ENCODE assay signal across 10 cellular contexts in the genomic region with DNA sequence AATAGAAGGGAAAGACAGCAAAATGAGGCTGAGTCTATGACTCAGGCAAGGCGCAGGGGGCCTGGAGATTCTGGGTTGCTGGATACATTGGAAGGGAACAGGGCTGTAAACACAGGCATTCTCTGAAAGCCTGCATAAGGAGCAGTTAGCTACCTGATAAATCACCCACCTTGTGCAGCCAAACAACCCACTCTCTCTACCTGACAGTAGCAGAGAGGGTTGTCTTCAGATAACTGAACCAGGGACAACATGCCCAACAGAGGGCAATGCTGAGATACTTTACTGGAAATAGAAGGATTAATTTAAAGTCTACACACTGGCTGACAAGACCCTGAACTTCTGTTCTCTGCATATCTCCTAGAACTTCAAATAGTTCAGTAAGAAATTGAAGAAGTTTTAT.
DNase-seq lines count a peak whose midpoint lies in the region; ATAC-seq and TF ChIP-seq lines count a peak whose summit lies in the region.
"Had no signal": no experiment of that assay in that cellular context is flagged by ENCODE, and none has a peak within 500 bp of the region (broad histone marks: within the 10 kb centered on the region; RNA-seq: fewer than 3 reads in every experiment).

No MANE protein-coding gene starts in this region.

- H3K79me1 ChIP-seq in mesendoderm (ENCODE audit: low read length): no peaks in the 10 kb centered on the region

- H3K4me1 ChIP-seq in body of pancreas (peaks cover 39% of the 10 kb centered on the region), mesendoderm (ENCODE audit: control insufficient read depth, low read depth, low read length) (no peaks in the 10 kb centered on the region)

- intact Hi-C loops in body of pancreas (cut with DNase I): no loop called here

- H3K79me2 ChIP-seq in mesendoderm (ENCODE audit: control insufficient read depth, insufficient read depth, low read length): no peaks in the 10 kb centered on the region

- no peak overlapping the region for H3K56ac ChIP-seq in mesendoderm (ENCODE audit: low read length)

- H3K27ac ChIP-seq in body of pancreas (no peak overlapping the region), mesendoderm (ENCODE audit: low read depth, low read length) (no peak overlapping the region)
- H3K27ac ChIP-seq: brain microvascular endothelial cell had no signal

- no peaks in the 10 kb centered on the region for H3K36me3 ChIP-seq in body of pancreas (replicated peaks in 1 of 2; ENCODE audit: insufficient read depth in 1 of 2, low read depth in 2 of 2)
- no peaks in the 10 kb centered on the region for H3K36me3 ChIP-seq in mesendoderm (ENCODE audit: control insufficient read depth, insufficient read depth, low read length)
- H3K36me3 ChIP-seq: brain microvascular endothelial cell had no signal

- ATAC-seq in body of pancreas (no peak), GM21737 (IDR thresholded peaks at IDR 0.05; ENCODE audit: unreplicated experiment) (no peak)
- no peak for ATAC-seq in stimulated activated naive CD8-positive, alpha-beta T cell treated with anti-CD3 and anti-CD28 coated beads, Interleukin-15, Interleukin-2, amounts not matched to agents 100 U/mL and 50 U/mL, for 24 hours
- ATAC-seq: activated CD4-positive, CD25-positive, alpha-beta regulatory T cell treated with anti-CD3 and anti-CD28 coated beads, Interleukin-2, amount 50 U/mL, for 24 hours had no signal

- H3K4ac ChIP-seq in mesendoderm (ENCODE audit: low read depth, low read length): no peak overlapping the region

- H3K9ac ChIP-seq in mesendoderm (ENCODE audit: low read length): no peak overlapping the region

- peak; percentile 6 for TF ChIP-seq CTCF in GM10266 (IDR thresholded peaks at IDR 0.05; ENCODE audit: control insufficient read depth, insufficient read depth, low read depth, missing control alignments)
- TF ChIP-seq CTCF in LNCaP clone FGC (IDR thresholded peaks at IDR 0.05; ENCODE audit: control insufficient read depth, extremely low read depth, insufficient read depth): peak; percentile 24; the same call in 1 of the 2 replicates
- TF ChIP-seq CTCF in body of pancreas (IDR thresholded peaks at IDR 0.05): peak in 6 of 7 experiments; percentile 13 to 40 (median 33)

- no peaks in the 10 kb centered on the region for H3K9me3 ChIP-seq in body of pancreas

- no peak overlapping the region for H2BK5ac ChIP-seq in mesendoderm (ENCODE audit: low read length)

- WGBS in body of pancreas, 2 donors: 95 to 97% methylated on average over 1 of the region's 1 CpG
- WGBS in mesendoderm (ENCODE audit: extremely low coverage, insufficient coverage, low lambda C conversion rate): no CpG with 5 or more reads among the region's 1 CpG

- H2AK5ac ChIP-seq in mesendoderm (ENCODE audit: low read length): no peak overlapping the region

- no peak overlapping the region for H3K23ac ChIP-seq in mesendoderm (ENCODE audit: low read length)

- no peaks in the 10 kb centered on the region for H3K27me3 ChIP-seq in body of pancreas
- H3K27me3 ChIP-seq in mesendoderm (ENCODE audit: insufficient read depth, low read length, poor library complexity): no peaks in the 10 kb centered on the region
- H3K27me3 ChIP-seq: brain microvascular endothelial cell had no signal

- TF ChIP-seq POLR2A in body of pancreas (IDR thresholded peaks at IDR 0.05): no peak

- H3K18ac ChIP-seq in mesendoderm (ENCODE audit: low read length): no peak overlapping the region

- H4K8ac ChIP-seq in mesendoderm (ENCODE audit: low read depth, low read length): no peak overlapping the region

- H3K4me2 ChIP-seq in mesendoderm (ENCODE audit: low read length): no peak overlapping the region

- H2BK15ac ChIP-seq in mesendoderm (replicated peaks; ENCODE audit: low read depth): no peak overlapping the region

- H3K4me3 ChIP-seq in LNCaP clone FGC (ENCODE audit: low read depth, low read length) (no peak overlapping the region), body of pancreas (no peak overlapping the region), mesendoderm (ENCODE audit: low read length) (no peak overlapping the region)

- H4K5ac ChIP-seq in mesendoderm (ENCODE audit: low read length): no peak overlapping the region

- DNase-seq in GM10266 (ENCODE audit: extremely low spot score) (no peak), LNCaP clone FGC (ENCODE audit: low read depth) (no peak), body of pancreas (peak in 3 of 4 donors; percentile 33 to 54 (median 37)), mesendoderm (peak; percentile 66), amygdala (lab: John Stamatoyannopoulos, UW) (no peak), middle frontal gyrus (ENCODE audit: extremely low spot score, low spot score) (no peak)
- no peak for DNase-seq in stimulated activated naive CD8-positive, alpha-beta T cell treated with anti-CD3 and anti-CD28 coated beads, Interleukin-15, Interleukin-2, amounts not matched to agents 100 U/mL and 50 U/mL, for 24 hours
- DNase-seq: brain microvascular endothelial cell had no signal

- no peak overlapping the region for H2BK120ac ChIP-seq in mesendoderm (ENCODE audit: low read depth, low read length)

Comparison
In these comparisons a context has a peak if more than half of its experiments do, and no peak if none do; other contexts are left out.
1. DNase-seq: peak in body of pancreas (3 of 4) and mesendoderm (single experiment); none in GM10266 (single experiment), LNCaP clone FGC (single experiment), amygdala (0 of 56), stimulated activated naive CD8-positive, alpha-beta T cell treated with anti-CD3 and anti-CD28 coated beads, Interleukin-15, Interleukin-2, amounts not matched to agents 100 U/mL and 50 U/mL, for 24 hours (single experiment) and middle frontal gyrus (single experiment).
2. Peak in every context shown above with its lines, with median percentiles within 50 percentile points of each other: CTCF ChIP-seq.